In the genomic region with DNA sequence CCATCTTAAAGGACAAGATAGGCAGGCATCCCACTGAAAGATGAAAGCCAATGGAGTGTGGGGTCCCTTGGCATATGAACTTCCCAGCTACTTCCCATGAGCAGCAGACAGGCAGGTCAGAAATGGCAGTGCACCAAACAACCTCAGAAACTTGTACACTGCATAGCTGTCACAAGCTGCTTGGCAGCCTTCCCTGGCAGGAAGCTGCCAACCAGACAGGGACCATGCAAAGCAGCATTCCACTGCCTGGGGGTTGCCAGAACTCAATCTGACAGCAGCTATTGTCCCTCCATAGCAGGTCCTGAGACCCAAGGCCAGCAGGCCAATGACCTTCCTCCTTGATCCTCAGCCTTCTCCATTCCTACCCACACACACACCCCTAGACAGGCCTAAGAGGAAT, we compare ENCODE assay signal across 1 cellular context.
TF ChIP-seq lines count a peak whose summit lies in the region.

No MANE protein-coding gene starts in this region.

TF ChIP-seq in HepG2, 621 proteins besides CTCF, POLR2A, EP300 and RAD21 (continued from another document):
- TF ChIP-seq SNAPC4 (CRISPR knock-in tag; IDR thresholded peaks at IDR 0.05) (no peak), SIN3A (IDR thresholded peaks at IDR 0.05; ENCODE audit: borderline replicate concordance, low read depth, low read length) (no peak), ZNF280B (CRISPR knock-in tag; IDR thresholded peaks at IDR 0.05; ENCODE audit: borderline replicate concordance) (no peak), ZNF784 (CRISPR knock-in tag; IDR thresholded peaks at IDR 0.05; ENCODE audit: borderline replicate concordance) (no peak), ZC3H4 (CRISPR knock-in tag; IDR thresholded peaks at IDR 0.05; ENCODE audit: borderline replicate concordance) (no peak), ZNF7 (CRISPR knock-in tag; IDR thresholded peaks at IDR 0.05) (no peak)
- TF ChIP-seq, protein P1, sequence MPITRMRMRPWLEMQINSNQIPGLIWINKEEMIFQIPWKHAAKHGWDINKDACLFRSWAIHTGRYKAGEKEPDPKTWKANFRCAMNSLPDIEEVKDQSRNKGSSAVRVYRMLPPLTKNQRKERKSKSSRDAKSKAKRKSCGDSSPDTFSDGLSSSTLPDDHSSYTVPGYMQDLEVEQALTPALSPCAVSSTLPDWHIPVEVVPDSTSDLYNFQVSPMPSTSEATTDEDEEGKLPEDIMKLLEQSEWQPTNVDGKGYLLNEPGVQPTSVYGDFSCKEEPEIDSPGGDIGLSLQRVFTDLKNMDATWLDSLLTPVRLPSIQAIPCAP (CRISPR knock-in tag; IDR thresholded peaks at IDR 0.05; ENCODE audit: low read depth) = no peak
- TF ChIP-seq, protein P2, sequence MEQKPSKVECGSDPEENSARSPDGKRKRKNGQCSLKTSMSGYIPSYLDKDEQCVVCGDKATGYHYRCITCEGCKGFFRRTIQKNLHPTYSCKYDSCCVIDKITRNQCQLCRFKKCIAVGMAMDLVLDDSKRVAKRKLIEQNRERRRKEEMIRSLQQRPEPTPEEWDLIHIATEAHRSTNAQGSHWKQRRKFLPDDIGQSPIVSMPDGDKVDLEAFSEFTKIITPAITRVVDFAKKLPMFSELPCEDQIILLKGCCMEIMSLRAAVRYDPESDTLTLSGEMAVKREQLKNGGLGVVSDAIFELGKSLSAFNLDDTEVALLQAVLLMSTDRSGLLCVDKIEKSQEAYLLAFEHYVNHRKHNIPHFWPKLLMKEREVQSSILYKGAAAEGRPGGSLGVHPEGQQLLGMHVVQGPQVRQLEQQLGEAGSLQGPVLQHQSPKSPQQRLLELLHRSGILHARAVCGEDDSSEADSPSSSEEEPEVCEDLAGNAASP (CRISPR knock-in tag; IDR thresholded peaks at IDR 0.05; ENCODE audit: borderline replicate concordance) = no peak
- TF ChIP-seq, protein P3, sequence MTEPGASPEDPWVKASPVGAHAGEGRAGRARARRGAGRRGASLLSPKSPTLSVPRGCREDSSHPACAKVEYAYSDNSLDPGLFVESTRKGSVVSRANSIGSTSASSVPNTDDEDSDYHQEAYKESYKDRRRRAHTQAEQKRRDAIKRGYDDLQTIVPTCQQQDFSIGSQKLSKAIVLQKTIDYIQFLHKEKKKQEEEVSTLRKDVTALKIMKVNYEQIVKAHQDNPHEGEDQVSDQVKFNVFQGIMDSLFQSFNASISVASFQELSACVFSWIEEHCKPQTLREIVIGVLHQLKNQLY (CRISPR knock-in tag; IDR thresholded peaks at IDR 0.05) = no peak
